Comparison of ENCODE assay signal across 12 cellular contexts in the genomic region with DNA sequence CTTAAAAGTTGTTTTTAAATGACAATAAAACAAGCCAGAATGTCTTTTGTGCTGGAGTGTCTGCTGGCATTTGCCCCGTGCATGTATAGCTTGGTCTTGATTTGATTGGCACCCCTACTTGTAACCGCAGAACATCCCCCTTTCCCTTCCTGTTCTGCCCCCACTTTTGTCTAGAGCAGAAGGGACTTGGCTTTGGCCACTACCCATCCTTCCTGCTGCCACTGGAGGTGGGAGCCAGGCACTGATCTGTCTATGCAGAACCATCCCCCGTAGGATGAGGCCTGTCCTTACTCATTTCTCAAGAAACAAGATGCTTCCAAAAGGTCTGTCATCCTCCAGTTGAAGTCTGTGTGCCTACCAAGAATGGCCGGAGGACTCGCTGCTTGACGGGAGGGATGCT. TPM values are rescaled to one million over a fixed set of nuclear protein-coding genes. Genes with fewer than 3 reads are reported as not detected.
A peak's percentile ranks its signal among the peaks of the same experiment; 100 is the strongest.
DNase-seq lines count a peak whose midpoint lies in the region; ATAC-seq, FAIRE-seq and TF ChIP-seq lines count a peak whose summit lies in the region.
"Had no signal": no experiment of that assay in that cellular context is flagged by ENCODE, and none has a peak within 500 bp of the region (broad histone marks: within the 10 kb centered on the region; RNA-seq: fewer than 3 reads in every experiment).

No MANE protein-coding gene starts in this region.

- ATAC-seq in CD4-positive, CD25-positive, alpha-beta regulatory T cell (ENCODE audit: low read depth in 2 of 2): no peak
- ATAC-seq in psoas muscle (no peak), HG03378 (IDR thresholded peaks at IDR 0.05; ENCODE audit: unreplicated experiment) (no peak)

- no peak overlapping the region for H2AFZ ChIP-seq in endothelial cell of umbilical vein (ENCODE audit: low read depth, low read length)

- H3K27me3 Mint-ChIP-seq in CD4-positive, CD25-positive, alpha-beta regulatory T cell: no peaks in the 10 kb centered on the region

- POLR2A ChIA-PET in endothelial cell of umbilical vein (lab: Charles Lee): no interaction called here

- no peaks in the 10 kb centered on the region for H3K79me2 ChIP-seq in endothelial cell of umbilical vein (ENCODE audit: control insufficient read depth, insufficient read depth, low read length)

- no peak for TF ChIP-seq POLR2A in endothelial cell of umbilical vein (IDR thresholded peaks at IDR 0.05; ENCODE audit: low read depth, low read length)

- H3K27me3 ChIP-seq in CD4-positive, CD25-positive, alpha-beta regulatory T cell (ENCODE audit: control insufficient read depth, insufficient read depth, low read length): no peaks in the 10 kb centered on the region
- H3K27me3 ChIP-seq in endothelial cell of umbilical vein (ENCODE audit: control insufficient read depth in 2 of 2, insufficient read depth in 2 of 2, low read length in 2 of 2) (no peaks in the 10 kb centered on the region), psoas muscle (ENCODE audit: insufficient read depth in 3 of 3, low read length in 2 of 3) (no peaks in the 10 kb centered on the region)

- peaks cover 0 to 25% (median 2%) of the 10 kb centered on the region in 4 donors for H3K4me1 Mint-ChIP-seq in CD4-positive, CD25-positive, alpha-beta regulatory T cell

- no peaks in the 10 kb centered on the region for H3K9me1 ChIP-seq in endothelial cell of umbilical vein (replicated peaks; ENCODE audit: control insufficient read depth, extremely low read depth, insufficient read depth, low read length)

- H3K4me1 ChIP-seq in CD4-positive, CD25-positive, alpha-beta regulatory T cell (ENCODE audit: control insufficient read depth, insufficient read depth, low read length, poor library complexity, severe bottlenecking): peaks cover 19% of the 10 kb centered on the region
- H3K4me1 ChIP-seq in endothelial cell of umbilical vein (ENCODE audit: control insufficient read depth, extremely low read depth, insufficient read depth, low read length) (peaks cover 51% of the 10 kb centered on the region), psoas muscle (peaks cover 26% of the 10 kb centered on the region)

- FAIRE-seq in endothelial cell of umbilical vein (lab: Jason Lieb, UNC): no peak
- FAIRE-seq: endometrium had no signal

- no peak for TF ChIP-seq CTCF in endothelial cell of umbilical vein (IDR thresholded peaks at IDR 0.05; ENCODE audit: extremely low read depth in 1 of 2, insufficient read depth in 1 of 2, low read depth in 1 of 2, low read length in 2 of 2)
- no peak for TF ChIP-seq CTCF in psoas muscle (IDR thresholded peaks at IDR 0.05)

- H3K4me3 ChIP-seq in CD4-positive, CD25-positive, alpha-beta regulatory T cell (ENCODE audit: low read depth, low read length): no peak overlapping the region
- H3K4me3 ChIP-seq in endothelial cell of umbilical vein (replicated peaks in 1 of 3; ENCODE audit: insufficient read depth in 1 of 3, low read depth in 1 of 3, low read length in 3 of 3) (no peak overlapping the region), psoas muscle (no peak overlapping the region)

- CTCF ChIA-PET in endothelial cell of umbilical vein (lab: Charles Lee): interaction anchor here (1.3 to 6.2 kb wide), 4 partner anchors 10 to 213 kb away, joined by 5 to 83 read pairs (median 10); a partner anchor contains a TSS

- H3K36me3 ChIP-seq in CD4-positive, CD25-positive, alpha-beta regulatory T cell (ENCODE audit: control insufficient read depth, insufficient read depth, low read length): peaks cover 21% of the 10 kb centered on the region
- H3K36me3 ChIP-seq in endothelial cell of umbilical vein (ENCODE audit: control insufficient read depth in 2 of 2, extremely low read depth in 1 of 2, insufficient read depth in 2 of 2, low read length in 2 of 2) (peaks cover under 1 to 8% of the 10 kb centered on the region in 2 experiments), psoas muscle (ENCODE audit: insufficient read depth in 1 of 2, low read depth in 1 of 2) (peaks cover 0 to 41% of the 10 kb centered on the region in 2 donors)

- H3K9me3 ChIP-seq in CD4-positive, CD25-positive, alpha-beta regulatory T cell (ENCODE audit: control insufficient read depth in 2 of 2, low read length in 2 of 2): no peaks in the 10 kb centered on the region
- H3K9me3 ChIP-seq in endothelial cell of umbilical vein (replicated peaks; ENCODE audit: control insufficient read depth, insufficient read depth, low read length): no peaks in the 10 kb centered on the region
- no peaks in the 10 kb centered on the region for H3K9me3 ChIP-seq in psoas muscle

- H3K36me3 Mint-ChIP-seq in CD4-positive, CD25-positive, alpha-beta regulatory T cell: peaks cover 8% of the 10 kb centered on the region

- no peak for DNase-seq in CD4-positive, CD25-positive, alpha-beta regulatory T cell
- peak; percentile 14 for DNase-seq in M059J (ENCODE audit: low read depth)
- DNase-seq in endothelial cell of umbilical vein (ENCODE audit: low read depth, low spot score): peak; percentile 17
- no peak for DNase-seq in psoas muscle
- DNase-seq in SIG-M5 (lab: John Stamatoyannopoulos, UW): no peak
- DNase-seq in activated CD4-positive, alpha-beta T cell treated with anti-CD3 and anti-CD28 coated beads, Interleukin-2, amount 50 U/mL, for 1 hour: no peak
- no peak for DNase-seq in AG08396 (ENCODE audit: low spot score)
- DNase-seq: activated naive CD4-positive, alpha-beta T cell treated with Interleukin-2 at 50 U/mL for 16 hours; NCI-H187 treated with DMSO at 0.1 percent for 48 hours; WERI-Rb-1 had no signal

- dilution Hi-C loops in endothelial cell of umbilical vein (cut with MboI; ENCODE audit: extremely low pct_ligation_motif_present, low sequenced_read_pairs): no loop called here

- H3K27ac Mint-ChIP-seq in CD4-positive, CD25-positive, alpha-beta regulatory T cell: peak overlapping the region in 2 of 3 donors; percentile 77 to 92

- no TSS peak for BruUV-seq in endothelial cell of umbilical vein (replicated peaks; lab: Mats Ljungman, UMichigan)

- H3K27ac ChIP-seq in CD4-positive, CD25-positive, alpha-beta regulatory T cell (ENCODE audit: insufficient read depth, low read length, poor library complexity, severe bottlenecking): no peak overlapping the region
- H3K27ac ChIP-seq in endothelial cell of umbilical vein (ENCODE audit: insufficient read depth, low read depth, low read length) (peak overlapping the region; percentile 10), psoas muscle (peak overlapping the region; percentile 23)

- WGBS in psoas muscle, 3 donors: 74 to 75% (median 75%) methylated on average over 6 of the region's 6 CpGs

- no peak overlapping the region for H3K4me2 ChIP-seq in endothelial cell of umbilical vein (ENCODE audit: insufficient read depth, low read length)

- intact Hi-C loops in endothelial cell of umbilical vein (cut with micrococcal nuclease): no loop called here
- intact Hi-C loops in psoas muscle (cut with DNase I): no loop called here

- H3K9me3 Mint-ChIP-seq in CD4-positive, CD25-positive, alpha-beta regulatory T cell: no peaks in the 10 kb centered on the region

- no peak overlapping the region for H3K9ac ChIP-seq in endothelial cell of umbilical vein (replicated peaks; ENCODE audit: extremely low read depth, insufficient read depth, low read length)

- no peaks in the 10 kb centered on the region for H4K20me1 ChIP-seq in endothelial cell of umbilical vein (replicated peaks; ENCODE audit: control insufficient read depth, extremely low read depth, insufficient read depth, low read length)

- peak overlapping the region; percentile 69 to 88 (median 85) for H3K4me3 Mint-ChIP-seq in CD4-positive, CD25-positive, alpha-beta regulatory T cell

TF ChIP-seq in endothelial cell of umbilical vein, 7 proteins besides CTCF, POLR2A, EP300 and RAD21:
- no peak for TF ChIP-seq POLR2AphosphoS5 (IDR thresholded peaks at IDR 0.05; ENCODE audit: insufficient read depth, low read depth, low read length)
- TF ChIP-seq, protein P1, sequence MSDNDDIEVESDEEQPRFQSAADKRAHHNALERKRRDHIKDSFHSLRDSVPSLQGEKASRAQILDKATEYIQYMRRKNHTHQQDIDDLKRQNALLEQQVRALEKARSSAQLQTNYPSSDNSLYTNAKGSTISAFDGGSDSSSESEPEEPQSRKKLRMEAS (IDR thresholded peaks at IDR 0.05; ENCODE audit: insufficient read depth, insufficient read length): no peak
- TF ChIP-seq FOS (IDR thresholded peaks at IDR 0.05; ENCODE audit: borderline replicate concordance, insufficient read depth, low read length): no peak
- no peak for TF ChIP-seq GATA2 (IDR thresholded peaks at IDR 0.05; ENCODE audit: insufficient read depth, insufficient read length, low read depth, low read length)

RNA-seq across cellular contexts. Expression of a gene that starts 1.2 kb away (rescaled TPM):
- 8.3 TPM for total RNA-seq in CD4-positive, CD25-positive, alpha-beta regulatory T cell
- 1 to 10 TPM; 5.4 to 8.3 (median 5.9) TPM for polyA plus RNA-seq in CD4-positive, CD25-positive, alpha-beta regulatory T cell
- total RNA-seq in M059J (2014; rRNA removed; shearing (Covaris generic)): 1.2 and 3.7 TPM in 2 replicates
- 26.5 and 26.6 TPM in 2 replicates for total RNA-seq in endothelial cell of umbilical vein
- 34.3 and 40.1 TPM in 2 replicates for polyA plus RNA-seq in endothelial cell of umbilical vein
- 26.6 and 30.3 TPM in 2 replicates for polyA plus RNA-seq in endothelial cell of umbilical vein (2011; cell fraction: cytosol; rRNA removed)
- polyA plus RNA-seq in endothelial cell of umbilical vein (2011; cell fraction: nucleus; rRNA removed): 109 and 144 TPM in 2 replicates
- 17.3 and 19.5 TPM in 2 replicates for polyA plus RNA-seq in endothelial cell of umbilical vein (2012)
- polyA minus RNA-seq in endothelial cell of umbilical vein: 66.2 and 68.0 TPM in 2 replicates
- polyA minus RNA-seq in endothelial cell of umbilical vein (2011; cell fraction: cytosol; rRNA and poly(A)+ RNA removed): 22.5 TPM
- polyA minus RNA-seq in endothelial cell of umbilical vein (2011; cell fraction: nucleus; rRNA and poly(A)+ RNA removed): 12.9 and 17.1 TPM in 2 replicates
- total RNA-seq in psoas muscle: 1 to 10 TPM; 3.5 to 7.5 (median 5.8) TPM
- 10 to 100 TPM in 1 of 3 donors, 1 to 10 TPM in 2; 4.6 to 15.6 (median 5.2) TPM for polyA plus RNA-seq in psoas muscle

RNA-seq across cellular contexts. Expression of a gene that starts 46.2 kb away (rescaled TPM):
- total RNA-seq in CD4-positive, CD25-positive, alpha-beta regulatory T cell: 39.5 TPM
- 1 to 10 TPM; 6.9 to 9.4 (median 8.1) TPM for polyA plus RNA-seq in CD4-positive, CD25-positive, alpha-beta regulatory T cell
- total RNA-seq in M059J (2014; rRNA removed; shearing (Covaris generic)): 21.4 and 37.0 TPM in 2 replicates
- total RNA-seq in endothelial cell of umbilical vein (56.1 and 63.1 TPM in 2 replicates), psoas muscle (10 to 100 TPM; 17.8 to 29.0 (median 22.8) TPM)
- polyA plus RNA-seq in endothelial cell of umbilical vein (61.9 and 75.9 TPM in 2 replicates), psoas muscle (10 to 100 TPM; 11.3 to 24.3 (median 15.8) TPM)
- 36.4 and 38.2 TPM in 2 replicates for polyA plus RNA-seq in endothelial cell of umbilical vein (2011; cell fraction: cytosol; rRNA removed)
- polyA plus RNA-seq in endothelial cell of umbilical vein (2011; cell fraction: nucleus; rRNA removed): 215 and 225 TPM in 2 replicates
- 37.5 and 38.3 TPM in 2 replicates for polyA plus RNA-seq in endothelial cell of umbilical vein (2012)
- polyA minus RNA-seq in endothelial cell of umbilical vein: 65.3 and 77.1 TPM in 2 replicates
- polyA minus RNA-seq in endothelial cell of umbilical vein (2011; cell fraction: cytosol; rRNA and poly(A)+ RNA removed): 30.9 TPM
- polyA minus RNA-seq in endothelial cell of umbilical vein (2011; cell fraction: nucleus; rRNA and poly(A)+ RNA removed): 49.9 and 71.6 TPM in 2 replicates

Comparison
In these comparisons a context has a peak if more than half of its experiments do, and no peak if none do; other contexts are left out.
1. DNase-seq: peak in M059J (single experiment) and endothelial cell of umbilical vein (single experiment); none in CD4-positive, CD25-positive, alpha-beta regulatory T cell (0 of 3), psoas muscle (0 of 2), SIG-M5 (single experiment), activated CD4-positive, alpha-beta T cell treated with anti-CD3 and anti-CD28 coated beads, Interleukin-2, amount 50 U/mL, for 1 hour (single experiment) and AG08396 (single experiment).